ENCODE assay signal across 8 cellular contexts in genomic region chr5:126684656-126685442, GRCh38.
DNase-seq lines count a peak whose midpoint lies in the region; ATAC-seq lines count a peak whose summit lies in the region.
"Not testable (repeated sequence)": the region's sequence is repeated elsewhere in the genome, so short reads cannot be mapped to it uniquely, and the experiment has no call there.

No MANE protein-coding gene starts in this region.

- peak overlapping the region; percentile 5 for H3K4me3 Mint-ChIP-seq in activated naive CD4-positive, alpha-beta T cell treated with anti-CD3 and anti-CD28 coated beads, Interleukin-2, amount 10 ng/mL, durations not matched to agents 7 days and 5 days
- not testable (repeated sequence) for H3K4me3 Mint-ChIP-seq in stimulated activated effector memory CD8-positive, alpha-beta T cell treated with anti-CD3 and anti-CD28 coated beads, Interleukin-12 subunit alpha, Interleukin-12 subunit beta, amount 100 ng/mL, for 72 hours

- H3K4me2 ChIP-seq in mesendoderm (ENCODE audit: low read length), result not testable (repeated sequence)

- H3K36me3 Mint-ChIP-seq in activated naive CD4-positive, alpha-beta T cell treated with anti-CD3 and anti-CD28 coated beads, Interleukin-2, amount 10 ng/mL, durations not matched to agents 7 days and 5 days; stimulated activated effector memory CD8-positive, alpha-beta T cell treated with anti-CD3 and anti-CD28 coated beads, Interleukin-12 subunit alpha, Interleukin-12 subunit beta, amount 100 ng/mL, for 72 hours: not testable (repeated sequence)

- peak overlapping the region; percentile 27 for H2AK5ac ChIP-seq in mesendoderm (ENCODE audit: low read length)

- CTCF ChIA-PET in activated naive CD4-positive, alpha-beta T cell treated with anti-CD3 and anti-CD28 coated beads, Interleukin-2, amount 10 ng/mL, durations not matched to agents 7 days and 5 days (lab: Charles Lee), result interaction anchor here (1.7 to 15.8 kb wide), 4 partner anchors 9 to 121 kb away, joined by 4 to 298 read pairs (median 7); partner anchors contain the start of gene LMNB1

- H3K79me2 ChIP-seq in mesendoderm (ENCODE audit: control insufficient read depth, insufficient read depth, low read length), result not testable (repeated sequence)

- peak overlapping the region; percentile 17; the same call in 1 of the 2 replicates for H3K9ac ChIP-seq in HUES64 (ENCODE audit: low read depth, low read length)
- H3K9ac ChIP-seq in mesendoderm (ENCODE audit: low read length), result peak overlapping the region; percentile 18

- H3K56ac ChIP-seq in mesendoderm (ENCODE audit: low read length), result peak overlapping the region; percentile 80

- peak overlapping the region; percentile 65 for H2BK120ac ChIP-seq in mesendoderm (ENCODE audit: low read depth, low read length)

- H3K4me3 ChIP-seq in HUES64 (ENCODE audit: low read length); mesendoderm (ENCODE audit: low read length): not testable (repeated sequence)

- H4K5ac ChIP-seq in mesendoderm (ENCODE audit: low read length), result peak overlapping the region; percentile 0

- not testable (repeated sequence) for H2BK15ac ChIP-seq in mesendoderm (replicated peaks; ENCODE audit: low read depth)

- peaks cover 23% of the 10 kb centered on the region for H3K4me1 Mint-ChIP-seq in activated naive CD4-positive, alpha-beta T cell treated with anti-CD3 and anti-CD28 coated beads, Interleukin-2, amount 10 ng/mL, durations not matched to agents 7 days and 5 days
- not testable (repeated sequence) for H3K4me1 Mint-ChIP-seq in stimulated activated effector memory CD8-positive, alpha-beta T cell treated with anti-CD3 and anti-CD28 coated beads, Interleukin-12 subunit alpha, Interleukin-12 subunit beta, amount 100 ng/mL, for 72 hours

- not testable (repeated sequence) for H3K23ac ChIP-seq in mesendoderm (ENCODE audit: low read length)

- H3K36me3 ChIP-seq in HUES64 (ENCODE audit: insufficient read depth, low read length); mesendoderm (ENCODE audit: control insufficient read depth, insufficient read depth, low read length): not testable (repeated sequence)

- DNase-seq in activated CD4-positive, alpha-beta T cell treated with anti-CD3 and anti-CD28 coated beads for 48 hours, result peak; percentile 82
- DNase-seq in activated CD8-positive, alpha-beta memory T cell treated with anti-CD3 and anti-CD28 coated beads, Interleukin-2, amount 50 U/mL, for 4 hours, result peak; percentile 71
- DNase-seq in activated naive CD4-positive, alpha-beta T cell treated with anti-CD3 and anti-CD28 coated beads, Interleukin-2, amount 10 ng/mL, durations not matched to agents 7 days and 5 days, result peak; percentile 57
- DNase-seq in mesendoderm, result peak; percentile 91
- peak; percentile 65 for DNase-seq in stimulated activated CD4-positive, alpha-beta T cell treated with anti-CD3 and anti-CD28 coated beads, Interleukin-4, amount 100 ng/mL, for 24 hours
- DNase-seq in stimulated activated effector memory CD8-positive, alpha-beta T cell treated with anti-CD3 and anti-CD28 coated beads, Interleukin-12 subunit alpha, Interleukin-12 subunit beta, amount 100 ng/mL, for 72 hours (ENCODE audit: low spot score in 2 of 2), result not testable (repeated sequence)

- H2BK5ac ChIP-seq in mesendoderm (ENCODE audit: low read length), result peak overlapping the region; percentile 73

- peak overlapping the region; percentile 69 for H3K27ac Mint-ChIP-seq in activated naive CD4-positive, alpha-beta T cell treated with anti-CD3 and anti-CD28 coated beads, Interleukin-2, amount 10 ng/mL, durations not matched to agents 7 days and 5 days
- H3K27ac Mint-ChIP-seq in stimulated activated effector memory CD8-positive, alpha-beta T cell treated with anti-CD3 and anti-CD28 coated beads, Interleukin-12 subunit alpha, Interleukin-12 subunit beta, amount 100 ng/mL, for 72 hours, result peak overlapping the region; percentile 16

- peak overlapping the region; percentile 79 for H3K4ac ChIP-seq in mesendoderm (ENCODE audit: low read depth, low read length)

- H3K27ac ChIP-seq in HUES64 (ENCODE audit: low read depth, low read length) (peak overlapping the region; percentile 86), mesendoderm (ENCODE audit: low read depth, low read length) (peak overlapping the region; percentile 89)

- H4K8ac ChIP-seq in mesendoderm (ENCODE audit: low read depth, low read length), result not testable (repeated sequence)

- H3K4me1 ChIP-seq in HUES64 (ENCODE audit: insufficient read depth, low read length), result peaks cover 12% of the 10 kb centered on the region
- not testable (repeated sequence) for H3K4me1 ChIP-seq in mesendoderm (ENCODE audit: control insufficient read depth, low read depth, low read length)

- peak; percentile 38 for ATAC-seq in GM18868 (IDR thresholded peaks at IDR 0.05; ENCODE audit: unreplicated experiment)
- ATAC-seq in stimulated activated effector memory CD8-positive, alpha-beta T cell treated with anti-CD3 and anti-CD28 coated beads, Interleukin-12 subunit alpha, Interleukin-12 subunit beta, amount 100 ng/mL, for 72 hours, result peak; percentile 55

- WGBS in HUES64, result 39% methylated on average over 13 of the region's 13 CpGs
- WGBS in mesendoderm (ENCODE audit: extremely low coverage, insufficient coverage, low lambda C conversion rate), result no CpG with 5 or more reads among the region's 13 CpGs

- H3K9me3 Mint-ChIP-seq in activated naive CD4-positive, alpha-beta T cell treated with anti-CD3 and anti-CD28 coated beads, Interleukin-2, amount 10 ng/mL, durations not matched to agents 7 days and 5 days; stimulated activated effector memory CD8-positive, alpha-beta T cell treated with anti-CD3 and anti-CD28 coated beads, Interleukin-12 subunit alpha, Interleukin-12 subunit beta, amount 100 ng/mL, for 72 hours: not testable (repeated sequence)

- not testable (repeated sequence) for H3K27me3 Mint-ChIP-seq in activated naive CD4-positive, alpha-beta T cell treated with anti-CD3 and anti-CD28 coated beads, Interleukin-2, amount 10 ng/mL, durations not matched to agents 7 days and 5 days

- not testable (repeated sequence) for H3K79me1 ChIP-seq in mesendoderm (ENCODE audit: low read length)

- H3K18ac ChIP-seq in mesendoderm (ENCODE audit: low read length), result peak overlapping the region; percentile 91

- H3K9me3 ChIP-seq in HUES64 (ENCODE audit: insufficient read depth, low read depth, low read length), result not testable (repeated sequence)

- H3K27me3 ChIP-seq in HUES64 (ENCODE audit: insufficient read depth, low read length); mesendoderm (ENCODE audit: insufficient read depth, low read length, poor library complexity): not testable (repeated sequence)
